ENCODE assay signal across 10 cellular contexts in genomic region chr1:167190747-167191237, GRCh38.
"Had no signal": no experiment of that assay in that cellular context is flagged by ENCODE, and none has a peak within 500 bp of the region (broad histone marks: within the 10 kb centered on the region; RNA-seq: fewer than 3 reads in every experiment).

No MANE protein-coding gene starts in this region.

- H2AFZ ChIP-seq: GM23248 had no signal

- DNase-seq: GM23248, GOT3, H7, H9, HCEC 1CT, HFFc6 had no signal

- H3K36me3 ChIP-seq: HAP-1 had no signal

- H3K9me3 ChIP-seq: HAP-1 had no signal

- H3K9ac ChIP-seq: GM23248 had no signal

- FAIRE-seq: H1, H54 had no signal

- ATAC-seq: HCT116 had no signal

- H3K4me1 ChIP-seq: HAP-1 had no signal

- H3K4me3 Mint-ChIP-seq: H9, HFFc6 had no signal

- H3K27ac ChIP-seq: GM23248 had no signal

- H3K9me3 Mint-ChIP-seq: HFFc6 had no signal

- H3K4me3 ChIP-seq: GM23248, HAP-1 had no signal

- H3K27ac Mint-ChIP-seq: HFFc6 had no signal
